In the genomic region with DNA sequence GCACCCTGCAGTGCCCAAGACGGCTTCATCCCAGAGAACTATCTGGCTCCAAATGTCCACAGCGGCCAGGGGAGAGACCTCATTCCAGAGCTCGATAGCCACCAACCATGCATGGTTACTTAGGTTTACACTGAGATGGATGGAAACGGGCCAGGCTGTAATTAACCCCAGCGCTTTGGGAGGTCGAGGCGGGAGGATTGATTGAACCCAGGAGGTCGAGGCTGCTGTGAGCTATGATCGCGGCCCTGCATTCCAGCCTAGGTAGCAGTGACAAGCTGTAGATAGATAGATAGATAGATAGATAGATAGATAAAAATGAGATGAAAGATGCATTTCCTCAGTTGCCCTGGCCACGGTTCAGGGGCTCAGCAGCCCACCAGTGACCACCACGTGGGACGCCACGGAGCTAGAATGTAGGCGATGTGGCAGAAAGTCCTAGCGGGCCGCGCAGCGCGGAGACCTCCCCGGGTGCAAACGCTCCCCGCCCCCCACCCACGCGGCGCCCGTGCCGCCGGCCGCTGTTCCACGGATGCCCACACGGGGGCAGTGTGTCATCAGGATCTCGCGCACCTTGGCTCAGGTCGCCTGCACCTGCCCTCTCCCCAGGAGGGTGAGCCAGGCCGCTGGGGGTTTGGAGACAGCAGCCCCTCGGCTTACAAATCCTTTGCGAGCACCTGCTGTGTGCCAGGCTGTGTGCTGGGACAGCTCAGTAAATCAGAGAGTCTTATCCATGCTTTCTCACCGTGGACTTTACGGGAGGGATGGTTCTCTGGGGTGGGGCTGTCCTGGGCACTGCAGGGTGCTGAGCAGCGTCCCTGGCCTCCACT, we compare ENCODE assay signal across 8 cellular contexts.
DNase-seq lines count a peak whose midpoint lies in the region; ATAC-seq and TF ChIP-seq lines count a peak whose summit lies in the region.

No MANE protein-coding gene starts in this region.

- DNase-seq in EL (peak; percentile 31), NCI-H1092 (lab: John Stamatoyannopoulos, UW) (peak; percentile 58), coronary artery (ENCODE audit: low spot score) (no peak), midbrain (lab: John Stamatoyannopoulos, UW) (peak; percentile 29), HPDE6-E6E7 (ENCODE audit: extremely low spot score) (no peak)
- peak; percentile 73 to 76 for DNase-seq in activated CD4-positive, alpha-beta T cell treated with anti-CD3 and anti-CD28 coated beads for 24 hours (ENCODE audit: low read depth in 2 of 2)
- peak; percentile 65 for DNase-seq in stimulated activated CD8-positive, alpha-beta memory T cell treated with anti-CD3 and anti-CD28 coated beads, Interleukin-7, amount 100 ng/mL, for 24 hours (ENCODE audit: low read depth)

- TF ChIP-seq CTCF in coronary artery (IDR thresholded peaks at IDR 0.05): peak; percentile 97

- ATAC-seq in GM18909 (IDR thresholded peaks at IDR 0.05; ENCODE audit: poor library complexity, unreplicated experiment): no peak

- no peak overlapping the region for H3K27ac ChIP-seq in coronary artery

- peak overlapping the region; percentile 37 for H3K4me3 ChIP-seq in coronary artery

Comparison
In these comparisons a context has a peak if more than half of its experiments do, and no peak if none do; other contexts are left out.
1. DNase-seq: peak in EL (single experiment), NCI-H1092 (single experiment), activated CD4-positive, alpha-beta T cell treated with anti-CD3 and anti-CD28 coated beads for 24 hours (2 of 2), midbrain (single experiment) and stimulated activated CD8-positive, alpha-beta memory T cell treated with anti-CD3 and anti-CD28 coated beads, Interleukin-7, amount 100 ng/mL, for 24 hours (single experiment); none in coronary artery (single experiment) and HPDE6-E6E7 (single experiment).